ENCODE assay signal across 17 cellular contexts in the genomic region with DNA sequence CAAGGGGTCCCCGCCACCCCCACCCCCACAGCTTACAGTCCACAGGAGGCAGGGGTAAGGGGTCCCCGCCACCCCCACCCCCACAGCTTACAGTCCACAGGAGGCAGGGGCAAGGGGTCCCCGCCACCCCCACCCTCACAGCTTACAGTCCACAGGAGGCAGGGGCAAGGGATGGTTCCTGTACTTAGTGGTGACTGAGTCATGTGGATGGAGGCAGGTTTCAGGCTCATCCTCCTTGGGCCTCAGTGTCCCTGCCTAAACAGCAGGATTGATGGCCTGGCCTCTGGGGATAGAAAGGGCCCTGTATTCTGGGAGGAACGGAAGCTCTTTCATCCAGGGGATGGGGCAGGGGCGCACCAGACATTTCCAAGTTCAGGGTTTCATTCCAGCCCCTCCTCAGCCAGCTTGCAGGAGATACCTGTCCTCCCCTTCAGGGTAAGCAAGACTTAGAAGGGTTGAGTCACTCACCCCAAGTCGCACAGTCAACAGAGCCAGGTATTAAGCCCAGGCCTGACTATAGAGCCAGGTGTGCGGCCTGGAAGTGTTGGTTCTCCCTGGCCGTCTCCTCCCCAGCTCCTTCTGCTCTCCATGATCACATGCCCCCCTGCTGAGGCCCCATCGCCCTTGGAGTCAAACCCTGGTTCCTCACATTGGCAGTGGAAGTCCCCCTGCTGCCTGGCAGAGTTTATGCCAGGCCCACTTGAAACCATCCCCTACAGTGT. TPM values are rescaled to one million over a fixed set of nuclear protein-coding genes. Genes with fewer than 3 reads are reported as not detected.
DNase-seq lines count a peak whose midpoint lies in the region; ATAC-seq and TF ChIP-seq lines count a peak whose summit lies in the region.
"Had no signal": no experiment of that assay in that cellular context is flagged by ENCODE, and none has a peak within 500 bp of the region (broad histone marks: within the 10 kb centered on the region; RNA-seq: fewer than 3 reads in every experiment).

No MANE protein-coding gene starts in this region.

- H3K27me3 ChIP-seq in H7 (ENCODE audit: control insufficient read depth, insufficient read depth, low read length) = no peaks in the 10 kb centered on the region; the same call in 1 of the 2 replicates
- H3K27me3 ChIP-seq: SJCRH30 had no signal

- H3K9me3 Mint-ChIP-seq in activated naive CD4-positive, alpha-beta T cell treated with anti-CD3 and anti-CD28 coated beads for 36 hours = no peaks in the 10 kb centered on the region
- no peaks in the 10 kb centered on the region for H3K9me3 Mint-ChIP-seq in T-cell
- H3K9me3 Mint-ChIP-seq in stimulated activated effector memory CD8-positive, alpha-beta T cell treated with anti-CD3 and anti-CD28 coated beads, Interleukin-12 subunit alpha, Interleukin-12 subunit beta, amount 100 ng/mL, for 72 hours = no peaks in the 10 kb centered on the region

- H3K27ac Mint-ChIP-seq in activated naive CD4-positive, alpha-beta T cell treated with anti-CD3 and anti-CD28 coated beads for 36 hours = peak overlapping the region; percentile 87
- peak overlapping the region; percentile 94 to 95 for H3K27ac Mint-ChIP-seq in T-cell
- H3K27ac Mint-ChIP-seq in stimulated activated effector memory CD8-positive, alpha-beta T cell treated with anti-CD3 and anti-CD28 coated beads, Interleukin-12 subunit alpha, Interleukin-12 subunit beta, amount 100 ng/mL, for 72 hours = peak overlapping the region; percentile 91

- intact Hi-C loops in activated naive CD4-positive, alpha-beta T cell treated with anti-CD3 and anti-CD28 coated beads for 36 hours (cut with micrococcal nuclease) = no loop called here

- POLR2A ChIA-PET in T-cell (lab: Charles Lee) = interaction anchor here (0.6 to 1.6 kb wide), 8 partner anchors 10 to 157 kb away, joined by 3 to 9 read pairs (median 3); a partner anchor contains a TSS

- TF ChIP-seq CTCF in epithelial cell of esophagus (IDR thresholded peaks at IDR 0.05; ENCODE audit: insufficient read depth, low read depth, low read length, missing control alignments) = no peak

- H3K36me3 Mint-ChIP-seq in activated naive CD4-positive, alpha-beta T cell treated with anti-CD3 and anti-CD28 coated beads for 36 hours (ENCODE audit: low read depth) = peaks cover 45% of the 10 kb centered on the region
- H3K36me3 Mint-ChIP-seq in T-cell = peaks cover 27% of the 10 kb centered on the region
- H3K36me3 Mint-ChIP-seq in stimulated activated effector memory CD8-positive, alpha-beta T cell treated with anti-CD3 and anti-CD28 coated beads, Interleukin-12 subunit alpha, Interleukin-12 subunit beta, amount 100 ng/mL, for 72 hours = peaks cover 86% of the 10 kb centered on the region

- H3K4me1 Mint-ChIP-seq in activated naive CD4-positive, alpha-beta T cell treated with anti-CD3 and anti-CD28 coated beads for 36 hours (ENCODE audit: low read depth) = peaks cover 92% of the 10 kb centered on the region
- H3K4me1 Mint-ChIP-seq in T-cell = peaks cover 89 to 94% (median 91%) of the 10 kb centered on the region in 3 donors
- H3K4me1 Mint-ChIP-seq in stimulated activated effector memory CD8-positive, alpha-beta T cell treated with anti-CD3 and anti-CD28 coated beads, Interleukin-12 subunit alpha, Interleukin-12 subunit beta, amount 100 ng/mL, for 72 hours = peaks cover 92% of the 10 kb centered on the region

- CTCF ChIA-PET in activated naive CD4-positive, alpha-beta T cell treated with anti-CD3 and anti-CD28 coated beads for 36 hours (lab: Charles Lee) = interaction anchor here (0.7 to 29.5 kb wide), 7 partner anchors 11 to 160 kb away, joined by 3 to 1193 read pairs (median 5); a partner anchor contains a TSS
- CTCF ChIA-PET in T-cell (lab: Charles Lee) = interaction anchor here (0.8 to 8.6 kb wide), 9 partner anchors 10 to 229 kb away, joined by 3 to 158 read pairs (median 9); a partner anchor contains a TSS

- H3K27me3 Mint-ChIP-seq in activated naive CD4-positive, alpha-beta T cell treated with anti-CD3 and anti-CD28 coated beads for 36 hours (ENCODE audit: low read depth) = no peaks in the 10 kb centered on the region
- H3K27me3 Mint-ChIP-seq in T-cell = no peaks in the 10 kb centered on the region

- DNase-seq in activated naive CD4-positive, alpha-beta T cell treated with anti-CD3 and anti-CD28 coated beads for 36 hours = no peak
- DNase-seq in activated naive CD4-positive, alpha-beta T cell treated with anti-CD3 and anti-CD28 coated beads, Interleukin-2, amount 50 U/mL, for 16 hours = no peak
- DNase-seq in T-cell (no peak), epithelial cell of esophagus (ENCODE audit: low read depth) (peak; percentile 79), DMS 273 treated with DMSO at 0.1 percent for 48 hours (lab: John Stamatoyannopoulos, UW) (no peak), H7 (no peak), SKM-1 treated with dmso at 0.1 percent for 144 hours (lab: John Stamatoyannopoulos, UW; ENCODE audit: unreplicated experiment) (no peak)
- no peak for DNase-seq in stimulated activated effector memory CD8-positive, alpha-beta T cell treated with anti-CD3 and anti-CD28 coated beads, Interleukin-12 subunit alpha, Interleukin-12 subunit beta, amount 100 ng/mL, for 72 hours (ENCODE audit: low spot score in 2 of 2)
- DNase-seq: DMS153, IMR-90, NCI-H1048, NCI-H2171, SJCRH30 had no signal

- ATAC-seq in T-cell (replicated peaks in 1 of 4) = peak in 2 of 4 experiments; percentile 22 to 27
- ATAC-seq in stimulated activated effector memory CD8-positive, alpha-beta T cell treated with anti-CD3 and anti-CD28 coated beads, Interleukin-12 subunit alpha, Interleukin-12 subunit beta, amount 100 ng/mL, for 72 hours = peak; percentile 45

- H3K4me3 Mint-ChIP-seq in activated naive CD4-positive, alpha-beta T cell treated with anti-CD3 and anti-CD28 coated beads for 36 hours = peak overlapping the region; percentile 1
- peak overlapping the region; percentile 54 to 65 (median 55) for H3K4me3 Mint-ChIP-seq in T-cell
- peak overlapping the region; percentile 45 for H3K4me3 Mint-ChIP-seq in stimulated activated effector memory CD8-positive, alpha-beta T cell treated with anti-CD3 and anti-CD28 coated beads, Interleukin-12 subunit alpha, Interleukin-12 subunit beta, amount 100 ng/mL, for 72 hours

- H3K4me3 ChIP-seq in epithelial cell of esophagus (ENCODE audit: low read length) (no peak overlapping the region), H7 (ENCODE audit: insufficient read depth, low read depth, low read length) (no peak overlapping the region)
- H3K4me3 ChIP-seq: SJCRH30 had no signal

- peaks cover 2% of the 10 kb centered on the region for H3K36me3 ChIP-seq in H7 (replicated peaks; ENCODE audit: control insufficient read depth, insufficient read depth, low read length)

RNA-seq across cellular contexts. Expression of a gene that starts 12.5 kb away (rescaled TPM):
- 100 to 1,000 TPM; 272 to 282 TPM for total RNA-seq in activated naive CD4-positive, alpha-beta T cell treated with anti-CD3 and anti-CD28 coated beads for 36 hours
- 100 to 1,000 TPM; 198 to 296 (median 271) TPM for total RNA-seq in T-cell
- 31.8 and 34.8 TPM in 2 replicates for total RNA-seq in H7 (2014; rRNA removed; shearing (Covaris generic))

RNA-seq across cellular contexts. Expression of a gene that starts 18.2 kb away (rescaled TPM):
- not detected for total RNA-seq in activated naive CD4-positive, alpha-beta T cell treated with anti-CD3 and anti-CD28 coated beads for 36 hours
- 1 to 10 TPM in 1 of 5 donors, under 1 TPM in 4; 0.42 to 1.6 (median 0.44) TPM for total RNA-seq in T-cell
- total RNA-seq in H7 (2014; rRNA removed; shearing (Covaris generic)) = not detected in 2 replicates
- total RNA-seq: dermis microvascular lymphatic vessel endothelial cell, IMR-90, SJCRH30, skeletal muscle tissue had no signal

RNA-seq across cellular contexts. Expression of a gene that starts 32.0 kb away (rescaled TPM):
- not detected for total RNA-seq in activated naive CD4-positive, alpha-beta T cell treated with anti-CD3 and anti-CD28 coated beads for 36 hours
- total RNA-seq in T-cell = under 1 TPM in 3 of 5 donors, not detected in 2; 0.16 to 0.50 (median 0.26) TPM
- 0.03 TPM in 1 of 2 replicates, not detected in the other for total RNA-seq in H7 (2014; rRNA removed; shearing (Covaris generic))
- total RNA-seq: dermis microvascular lymphatic vessel endothelial cell, H4, IMR-90, liver, SJCRH30, skeletal muscle tissue had no signal

RNA-seq across cellular contexts. Expression of a gene that starts 45.8 kb away (rescaled TPM):
- not detected for total RNA-seq in activated naive CD4-positive, alpha-beta T cell treated with anti-CD3 and anti-CD28 coated beads for 36 hours
- not detected for total RNA-seq in T-cell
- total RNA-seq in H7 (2014; rRNA removed; shearing (Covaris generic)) = not detected in 2 replicates
- total RNA-seq: H4, IMR-90, SJCRH30, skeletal muscle tissue had no signal

RNA-seq across cellular contexts. Expression of a gene that starts 48.5 kb away (rescaled TPM):
- 10 to 100 TPM; 58.9 to 69.2 TPM for total RNA-seq in activated naive CD4-positive, alpha-beta T cell treated with anti-CD3 and anti-CD28 coated beads for 36 hours
- 100 to 1,000 TPM in 3 of 5 donors, 10 to 100 TPM in 2; 53.4 to 112 (median 101) TPM for total RNA-seq in T-cell
- total RNA-seq in H7 (2014; rRNA removed; shearing (Covaris generic)) = 20.9 and 30.4 TPM in 2 replicates

Comparison
In these comparisons a context has a peak if more than half of its experiments do, and no peak if none do; other contexts are left out.
1. H3K4me3 Mint-ChIP-seq: peak in every context shown above with its lines; median percentile 55 in T-cell; 45 in stimulated activated effector memory CD8-positive, alpha-beta T cell treated with anti-CD3 and anti-CD28 coated beads, Interleukin-12 subunit alpha, Interleukin-12 subunit beta, amount 100 ng/mL, for 72 hours; 1 in activated naive CD4-positive, alpha-beta T cell treated with anti-CD3 and anti-CD28 coated beads for 36 hours.